In the genomic region with DNA sequence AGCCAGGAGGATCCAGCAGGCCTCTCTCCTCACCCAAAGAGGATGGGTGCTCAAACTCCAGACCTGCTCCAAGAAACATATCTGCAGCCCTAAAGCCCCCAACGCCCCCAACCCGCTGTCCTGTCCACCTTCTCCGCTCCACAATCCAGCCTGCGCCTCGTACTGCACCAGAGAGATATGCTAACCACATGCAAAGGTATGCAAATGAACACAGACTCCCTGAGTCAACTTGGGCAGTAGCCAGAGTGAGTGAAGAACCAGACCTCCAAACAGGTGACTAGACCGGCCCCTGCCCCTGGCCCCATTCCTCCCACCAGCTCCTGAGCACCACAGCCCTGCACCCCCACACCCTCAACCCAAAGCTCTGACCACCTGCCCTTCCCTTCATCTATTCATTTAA, we compare ENCODE assay signal across 16 cellular contexts. TPM values are rescaled to one million over a fixed set of nuclear protein-coding genes. Genes with fewer than 3 reads are reported as not detected.
DNase-seq lines count a peak whose midpoint lies in the region; ATAC-seq, FAIRE-seq and TF ChIP-seq lines count a peak whose summit lies in the region.
"Had no signal": no experiment of that assay in that cellular context is flagged by ENCODE, and none has a peak within 500 bp of the region (broad histone marks: within the 10 kb centered on the region; RNA-seq: fewer than 3 reads in every experiment).

No MANE protein-coding gene starts in this region.

- H3K27ac ChIP-seq in RWPE1 (peak overlapping the region; percentile 100), endodermal cell (ENCODE audit: low read depth, low read length) (no peak overlapping the region), osteoblast (ENCODE audit: low read depth, low read length) (no peak overlapping the region), WERI-Rb-1 (no peak overlapping the region)

- no peaks in the 10 kb centered on the region for H3K9me3 ChIP-seq in endodermal cell (ENCODE audit: control insufficient read depth, low read length)
- no peaks in the 10 kb centered on the region for H3K9me3 ChIP-seq in osteoblast (ENCODE audit: low read depth, low read length)
- H3K9me3 ChIP-seq in WERI-Rb-1 (ENCODE audit: severe bottlenecking), result no peaks in the 10 kb centered on the region

- H3K4me3 Mint-ChIP-seq in endodermal cell, result no peak overlapping the region
- H3K4me3 Mint-ChIP-seq: CD4-positive, CD25-positive, alpha-beta regulatory T cell had no signal

- no peaks in the 10 kb centered on the region for H3K36me3 Mint-ChIP-seq in endodermal cell (ENCODE audit: low read depth)
- H3K36me3 Mint-ChIP-seq: CD4-positive, CD25-positive, alpha-beta regulatory T cell had no signal

- H3K9ac ChIP-seq in endodermal cell (ENCODE audit: extremely low read depth, low read length, poor library complexity, severe bottlenecking), result no peak overlapping the region

- no peak overlapping the region for H2AFZ ChIP-seq in osteoblast (ENCODE audit: low read length)

- DNase-seq in GM13977 (ENCODE audit: low spot score) (peak; percentile 6), RWPE1 (ENCODE audit: low spot score) (no peak), endodermal cell (peak; percentile 62), osteoblast (ENCODE audit: insufficient read length, low spot score, missing footprints) (peak; percentile 61), WERI-Rb-1 (no peak), GM19239 (ENCODE audit: insufficient read length, low spot score) (no peak)
- DNase-seq: CD4-positive, CD25-positive, alpha-beta regulatory T cell; DMS53; NCI-H1092 treated with DMSO at 0.1 percent for 48 hours; NCI-H1694; NCI-H446; NCI-H774; SIG-M5 had no signal

- in situ Hi-C loops in GM13977 (cut with MboI; ENCODE audit: low pct_unique_long_range_greater_than_20kb, low sequenced_read_pairs, unreplicated experiment), result loop anchor here (25.0 kb wide), 1 partner anchor 748 kb away; no protein-coding TSS in a partner anchor

- H4K20me1 ChIP-seq in osteoblast (ENCODE audit: insufficient read depth, low read length), result no peaks in the 10 kb centered on the region

- H3K4me1 ChIP-seq in endodermal cell (ENCODE audit: control insufficient read depth, insufficient read depth, low read length), result no peaks in the 10 kb centered on the region
- no peaks in the 10 kb centered on the region for H3K4me1 ChIP-seq in osteoblast (ENCODE audit: insufficient read depth, low read length)

- no peak overlapping the region for H3K4me2 ChIP-seq in osteoblast (ENCODE audit: insufficient read depth, low read length)

- no peak for FAIRE-seq in GM19239 (lab: Jason Lieb, UNC)
- FAIRE-seq: A204.1 had no signal

- no peaks in the 10 kb centered on the region for H3K79me2 ChIP-seq in osteoblast (ENCODE audit: insufficient read depth, low read length)

- H3K4me3 ChIP-seq in endodermal cell (ENCODE audit: low read length), result no peak overlapping the region
- no peak overlapping the region for H3K4me3 ChIP-seq in osteoblast (ENCODE audit: insufficient read depth, low read length)
- no peak overlapping the region for H3K4me3 ChIP-seq in WERI-Rb-1 (ENCODE audit: low read depth, low read length)

- H3K9me3 Mint-ChIP-seq in endodermal cell, result no peaks in the 10 kb centered on the region

- H3K27me3 Mint-ChIP-seq in endodermal cell (ENCODE audit: insufficient read depth), result peaks cover 23% of the 10 kb centered on the region

- no peak overlapping the region for H3K27ac Mint-ChIP-seq in endodermal cell

- TF ChIP-seq CTCF in GM13977 (IDR thresholded peaks at IDR 0.05; ENCODE audit: extremely low read depth, insufficient read depth, missing control alignments) (no peak), RWPE1 (conservative IDR thresholded peaks at IDR 0.05; ENCODE audit: low read depth) (no peak), endodermal cell (conservative IDR thresholded peaks at IDR 0.05) (no peak), osteoblast (IDR thresholded peaks at IDR 0.05; ENCODE audit: extremely low read depth, low read depth, low read length) (no peak), WERI-Rb-1 (IDR thresholded peaks at IDR 0.05; ENCODE audit: low read depth, low read length) (no peak)

- POLR2A ChIA-PET in RWPE1 (lab: Yijun Ruan, JAX; ENCODE audit: low non-redundant PET), result no interaction called here

- peaks cover 15% of the 10 kb centered on the region for H3K27me3 ChIP-seq in endodermal cell (ENCODE audit: control insufficient read depth, insufficient read depth, low read length, poor library complexity, severe bottlenecking)
- H3K27me3 ChIP-seq in osteoblast (ENCODE audit: insufficient read depth, low read length), result no peaks in the 10 kb centered on the region
- H3K27me3 ChIP-seq in WERI-Rb-1 (ENCODE audit: insufficient read depth, low read depth, severe bottlenecking), result no peaks in the 10 kb centered on the region

- H3K36me3 ChIP-seq in endodermal cell (ENCODE audit: control insufficient read depth, insufficient read depth, low read length) (no peaks in the 10 kb centered on the region), osteoblast (ENCODE audit: insufficient read depth, low read length) (no peaks in the 10 kb centered on the region), WERI-Rb-1 (no peaks in the 10 kb centered on the region)

- ATAC-seq in GM18867 (IDR thresholded peaks at IDR 0.05; ENCODE audit: unreplicated experiment) (no peak), SK-N-SH treated with all-trans-retinoic acid at 6 μM for 48 hours (no peak)

- WGBS in endodermal cell (ENCODE audit: insufficient coverage in 1 of 2, insufficient read length in 1 of 2), 2 experiments, result 91% methylated on average over 6 of the region's 6 CpGs; no CpG with 5 or more reads in 1 of the 2 experiments

- no peaks in the 10 kb centered on the region for H3K4me1 Mint-ChIP-seq in endodermal cell

- CTCF ChIA-PET in RWPE1 (lab: Yijun Ruan, JAX), result interaction anchor here (0.6 to 8.2 kb wide), 3 partner anchors 12 to 786 kb away, joined by 3 to 321 read pairs (median 4); no protein-coding TSS in a partner anchor

TF ChIP-seq in SK-N-SH treated with all-trans-retinoic acid at 6 μM for 48 hours, 23 proteins besides CTCF, POLR2A, EP300 and RAD21:
- TF ChIP-seq, protein P1, sequence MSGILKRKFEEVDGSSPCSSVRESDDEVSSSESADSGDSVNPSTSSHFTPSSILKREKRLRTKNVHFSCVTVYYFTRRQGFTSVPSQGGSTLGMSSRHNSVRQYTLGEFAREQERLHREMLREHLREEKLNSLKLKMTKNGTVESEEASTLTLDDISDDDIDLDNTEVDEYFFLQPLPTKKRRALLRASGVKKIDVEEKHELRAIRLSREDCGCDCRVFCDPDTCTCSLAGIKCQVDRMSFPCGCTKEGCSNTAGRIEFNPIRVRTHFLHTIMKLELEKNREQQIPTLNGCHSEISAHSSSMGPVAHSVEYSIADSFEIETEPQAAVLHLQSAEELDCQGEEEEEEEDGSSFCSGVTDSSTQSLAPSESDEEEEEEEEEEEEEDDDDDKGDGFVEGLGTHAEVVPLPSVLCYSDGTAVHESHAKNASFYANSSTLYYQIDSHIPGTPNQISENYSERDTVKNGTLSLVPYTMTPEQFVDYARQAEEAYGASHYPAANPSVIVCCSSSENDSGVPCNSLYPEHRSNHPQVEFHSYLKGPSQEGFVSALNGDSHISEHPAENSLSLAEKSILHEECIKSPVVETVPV (CRISPR knock-in tag; IDR thresholded peaks at IDR 0.05), result no peak
- TF ChIP-seq ISL1 (CRISPR knock-in tag; IDR thresholded peaks at IDR 0.05) (no peak), ZC3H10 (CRISPR knock-in tag; IDR thresholded peaks at IDR 0.05) (no peak)

RNA-seq across cellular contexts. Expression of a gene that starts 28.9 kb away (rescaled TPM):
- total RNA-seq in endodermal cell (100 to 1,000 TPM; 526 to 573 TPM), osteoblast (94.5 and 101 TPM in 2 replicates)
- polyA plus RNA-seq in endodermal cell (2013, experiment 1 of 2), result 718 TPM
- 619 TPM for polyA plus RNA-seq in endodermal cell (2013, experiment 2 of 2)

RNA-seq across cellular contexts. Expression of a gene that starts 35.4 kb away (rescaled TPM):
- total RNA-seq in endodermal cell (not detected), osteoblast (4.3 and 4.7 TPM in 2 replicates)
- 0.36 TPM for polyA plus RNA-seq in endodermal cell (2013, experiment 1 of 2)
- 0.62 TPM for polyA plus RNA-seq in endodermal cell (2013, experiment 2 of 2)
- total RNA-seq: CD4-positive, CD25-positive, alpha-beta regulatory T cell had no signal
- polyA plus RNA-seq: CD4-positive, CD25-positive, alpha-beta regulatory T cell had no signal

RNA-seq across cellular contexts. Expression of a gene that starts 47.2 kb away (rescaled TPM):
- total RNA-seq in endodermal cell (not detected), osteoblast (4.3 and 5.6 TPM in 2 replicates)
- polyA plus RNA-seq in endodermal cell (2013, experiment 1 of 2), result not detected
- polyA plus RNA-seq in endodermal cell (2013, experiment 2 of 2), result not detected
- total RNA-seq: CD4-positive, CD25-positive, alpha-beta regulatory T cell had no signal
- polyA plus RNA-seq: CD4-positive, CD25-positive, alpha-beta regulatory T cell had no signal

RNA-seq across cellular contexts. Expression of a gene that starts 52.3 kb away (rescaled TPM):
- total RNA-seq in endodermal cell, result not detected
- not detected for polyA plus RNA-seq in endodermal cell (2013, experiment 1 of 2)
- polyA plus RNA-seq in endodermal cell (2013, experiment 2 of 2), result not detected
- not detected in 2 replicates for total RNA-seq in osteoblast
- total RNA-seq: CD4-positive, CD25-positive, alpha-beta regulatory T cell had no signal
- polyA plus RNA-seq: CD4-positive, CD25-positive, alpha-beta regulatory T cell had no signal

Comparison
In these comparisons a context has a peak if more than half of its experiments do, and no peak if none do; other contexts are left out.
1. DNase-seq: peak in GM13977 (single experiment), endodermal cell (single experiment) and osteoblast (single experiment); none in RWPE1 (single experiment), WERI-Rb-1 (single experiment) and GM19239 (single experiment).